Comparison of ENCODE assay signal across 8 cellular contexts in genomic region chr6:56359201-56359899, GRCh38.
DNase-seq lines count a peak whose midpoint lies in the region; ATAC-seq lines count a peak whose summit lies in the region.

No MANE protein-coding gene starts in this region.

- H4K8ac ChIP-seq in trophoblast cell (ENCODE audit: low read depth, low read length): no peak overlapping the region

- no peak overlapping the region for H3K14ac ChIP-seq in trophoblast cell (ENCODE audit: low read length)

- no peaks in the 10 kb centered on the region for H3K27me3 ChIP-seq in trophoblast cell (ENCODE audit: insufficient read depth, low read length)

- H3K4ac ChIP-seq in trophoblast cell (ENCODE audit: low read depth, low read length): no peak overlapping the region

- no peak overlapping the region for H2AK5ac ChIP-seq in trophoblast cell (ENCODE audit: low read length)

- no CpG with 5 or more reads among the region's 9 CpGs for WGBS in trophoblast cell (ENCODE audit: extremely low coverage, insufficient coverage, insufficient read length)

- no peak overlapping the region for H2BK12ac ChIP-seq in trophoblast cell (ENCODE audit: low read length)

- no peaks in the 10 kb centered on the region for H3K36me3 ChIP-seq in trophoblast cell (ENCODE audit: control insufficient read depth in 1 of 2, insufficient read depth in 2 of 2, low read length in 2 of 2)

- no peak overlapping the region for H2BK5ac ChIP-seq in trophoblast cell (ENCODE audit: low read depth, low read length, poor library complexity)

- H3K9ac ChIP-seq in trophoblast cell (ENCODE audit: low read length): no peak overlapping the region

- peaks cover 2% of the 10 kb centered on the region for H3K9me3 ChIP-seq in trophoblast cell (ENCODE audit: insufficient read depth, low read depth, low read length)

- H3K27ac ChIP-seq in trophoblast cell (ENCODE audit: low read depth, low read length): no peak overlapping the region

- no peak overlapping the region for H4K91ac ChIP-seq in trophoblast cell (ENCODE audit: low read depth, low read length)

- no peak overlapping the region for H4K12ac ChIP-seq in trophoblast cell (ENCODE audit: low read depth, low read length)

- H3K4me1 ChIP-seq in trophoblast cell (ENCODE audit: control insufficient read depth in 1 of 2, insufficient read depth in 2 of 2, low read length in 2 of 2): peaks cover 4 to 17% of the 10 kb centered on the region in 2 experiments

- no peak overlapping the region for H3K4me3 ChIP-seq in trophoblast cell (ENCODE audit: low read depth, low read length)

- no peaks in the 10 kb centered on the region for H3K79me2 ChIP-seq in trophoblast cell (ENCODE audit: control insufficient read depth, insufficient read depth, low read length, poor library complexity)

- peaks cover 6% of the 10 kb centered on the region for H3K79me1 ChIP-seq in trophoblast cell (ENCODE audit: low read length)

- no peak overlapping the region for H3K23ac ChIP-seq in trophoblast cell (ENCODE audit: low read length)

- no peak overlapping the region for H3K18ac ChIP-seq in trophoblast cell (ENCODE audit: low read length)

- no peak for ATAC-seq in HG03097 (IDR thresholded peaks at IDR 0.05; ENCODE audit: low FRiP score, unreplicated experiment)

- no peak overlapping the region for H2BK120ac ChIP-seq in trophoblast cell (ENCODE audit: insufficient read depth, low read length, poor library complexity)

- DNase-seq in GF-D8 (lab: John Stamatoyannopoulos, UW) (peak; percentile 15), HCEC 1CT (peak; percentile 61), MV-4-11 (lab: John Stamatoyannopoulos, UW) (peak; percentile 58), SIG-M5 treated with dmso at 0.1 percent for 504 hours (lab: John Stamatoyannopoulos, UW; ENCODE audit: unreplicated experiment) (peak; percentile 74), globus pallidus (ENCODE audit: low spot score) (peak; percentile 67), trophoblast cell (peak; percentile 53 to 89)
- peak; percentile 6 for DNase-seq in activated gamma-delta T cell treated with anti-CD3 and anti-CD28 coated beads, Interleukin-2, amount 50 U/mL, for 16 hours (ENCODE audit: low read depth)

- H3K4me2 ChIP-seq in trophoblast cell (ENCODE audit: low read length): no peak overlapping the region

- no peak overlapping the region for H2AFZ ChIP-seq in trophoblast cell (ENCODE audit: insufficient read depth, low read length, poor library complexity)

Comparison
In these comparisons a context has a peak if more than half of its experiments do, and no peak if none do; other contexts are left out.
1. DNase-seq: peak in every context shown above with its lines; median percentile 74 in SIG-M5 treated with dmso at 0.1 percent for 504 hours; 71 in trophoblast cell; 67 in globus pallidus; 61 in HCEC 1CT; 58 in MV-4-11; 15 in GF-D8; 6 in activated gamma-delta T cell treated with anti-CD3 and anti-CD28 coated beads, Interleukin-2, amount 50 U/mL, for 16 hours.